Comparison of ENCODE assay signal across 8 cellular contexts in genomic region chr19:2782357-2782935, GRCh38. TPM values are rescaled to one million over a fixed set of nuclear protein-coding genes. Genes with fewer than 3 reads are reported as not detected.
DNase-seq lines count a peak whose midpoint lies in the region; ATAC-seq and TF ChIP-seq lines count a peak whose summit lies in the region.

No MANE protein-coding gene starts in this region.

- H3K36me3 ChIP-seq in iPS-15b (ENCODE audit: control insufficient read depth, insufficient read depth, low read length) = peaks cover 5% of the 10 kb centered on the region

- no peak for TF ChIP-seq CTCF in omental fat pad (IDR thresholded peaks at IDR 0.05)

- no peaks in the 10 kb centered on the region for H3K4me1 ChIP-seq in iPS-15b (ENCODE audit: control insufficient read depth, insufficient read depth, low read length)

- H3K9ac ChIP-seq in iPS-15b (ENCODE audit: low read depth, low read length) = peak overlapping the region; percentile 94

- CTCF ChIA-PET in activated CD8-positive, alpha-beta memory T cell treated with anti-CD3 and anti-CD28 coated beads, Interleukin-2, amount 10 ng/mL, durations not matched to agents 7 days and 5 days (lab: Charles Lee) = interaction anchor here (0.9 to 1.7 kb wide), 4 partner anchors 15 to 168 kb away, joined by 3 to 4 read pairs (median 4); no protein-coding TSS in a partner anchor

- H3K4me3 ChIP-seq in iPS-15b (ENCODE audit: low read depth, low read length) = peak overlapping the region; percentile 94

- H3K27me3 Mint-ChIP-seq in activated CD8-positive, alpha-beta memory T cell treated with anti-CD3 and anti-CD28 coated beads, Interleukin-2, amount 10 ng/mL, durations not matched to agents 7 days and 5 days = no peaks in the 10 kb centered on the region
- H3K27me3 Mint-ChIP-seq in stimulated activated naive CD8-positive, alpha-beta T cell treated with anti-CD3 and anti-CD28 coated beads, Interleukin-15, Interleukin-2, amounts not matched to agents 100 ng/mL and 50 ng/mL, for 24 hours = no peaks in the 10 kb centered on the region

- peak overlapping the region; percentile 92 for H3K27ac Mint-ChIP-seq in activated CD8-positive, alpha-beta memory T cell treated with anti-CD3 and anti-CD28 coated beads, Interleukin-2, amount 10 ng/mL, durations not matched to agents 7 days and 5 days
- peak overlapping the region; percentile 97 for H3K27ac Mint-ChIP-seq in stimulated activated naive CD8-positive, alpha-beta T cell treated with anti-CD3 and anti-CD28 coated beads, Interleukin-15, Interleukin-2, amounts not matched to agents 100 ng/mL and 50 ng/mL, for 24 hours

- peaks cover 55% of the 10 kb centered on the region for H3K4me1 Mint-ChIP-seq in activated CD8-positive, alpha-beta memory T cell treated with anti-CD3 and anti-CD28 coated beads, Interleukin-2, amount 10 ng/mL, durations not matched to agents 7 days and 5 days
- H3K4me1 Mint-ChIP-seq in stimulated activated naive CD8-positive, alpha-beta T cell treated with anti-CD3 and anti-CD28 coated beads, Interleukin-15, Interleukin-2, amounts not matched to agents 100 ng/mL and 50 ng/mL, for 24 hours (ENCODE audit: low read depth) = peaks cover 61% of the 10 kb centered on the region

- peak overlapping the region; percentile 88 for H3K4me3 Mint-ChIP-seq in activated CD8-positive, alpha-beta memory T cell treated with anti-CD3 and anti-CD28 coated beads, Interleukin-2, amount 10 ng/mL, durations not matched to agents 7 days and 5 days
- H3K4me3 Mint-ChIP-seq in stimulated activated naive CD8-positive, alpha-beta T cell treated with anti-CD3 and anti-CD28 coated beads, Interleukin-15, Interleukin-2, amounts not matched to agents 100 ng/mL and 50 ng/mL, for 24 hours = peak overlapping the region; percentile 94

- DNase-seq in NCI-H2227 (lab: John Stamatoyannopoulos, UW; ENCODE audit: unreplicated experiment) = peak; percentile 10
- DNase-seq in NCI-H2227 treated with DMSO at 0.1 percent for 48 hours (lab: John Stamatoyannopoulos, UW) = no peak
- no peak for DNase-seq in activated CD8-positive, alpha-beta memory T cell treated with anti-CD3 and anti-CD28 coated beads, Interleukin-2, amount 10 ng/mL, durations not matched to agents 7 days and 5 days
- no peak for DNase-seq in omental fat pad (ENCODE audit: low spot score)

- H3K9me3 ChIP-seq in iPS-15b (ENCODE audit: control insufficient read depth, insufficient read depth, low read length) = no peaks in the 10 kb centered on the region

- no peaks in the 10 kb centered on the region for H3K27me3 ChIP-seq in iPS-15b (ENCODE audit: control insufficient read depth, insufficient read depth, low read length)

- peaks cover 11% of the 10 kb centered on the region for H3K36me3 Mint-ChIP-seq in activated CD8-positive, alpha-beta memory T cell treated with anti-CD3 and anti-CD28 coated beads, Interleukin-2, amount 10 ng/mL, durations not matched to agents 7 days and 5 days
- peaks cover 26% of the 10 kb centered on the region for H3K36me3 Mint-ChIP-seq in stimulated activated naive CD8-positive, alpha-beta T cell treated with anti-CD3 and anti-CD28 coated beads, Interleukin-15, Interleukin-2, amounts not matched to agents 100 ng/mL and 50 ng/mL, for 24 hours (ENCODE audit: low read depth)

- no peaks in the 10 kb centered on the region for H3K9me3 Mint-ChIP-seq in activated CD8-positive, alpha-beta memory T cell treated with anti-CD3 and anti-CD28 coated beads, Interleukin-2, amount 10 ng/mL, durations not matched to agents 7 days and 5 days (ENCODE audit: low read depth)
- no peaks in the 10 kb centered on the region for H3K9me3 Mint-ChIP-seq in stimulated activated naive CD8-positive, alpha-beta T cell treated with anti-CD3 and anti-CD28 coated beads, Interleukin-15, Interleukin-2, amounts not matched to agents 100 ng/mL and 50 ng/mL, for 24 hours

- no peak for ATAC-seq in activated CD8-positive, alpha-beta memory T cell treated with anti-CD3 and anti-CD28 coated beads, Interleukin-2, amount 10 ng/mL, durations not matched to agents 7 days and 5 days
- ATAC-seq in HG02571 (IDR thresholded peaks at IDR 0.05; ENCODE audit: unreplicated experiment) (no peak), omental fat pad (ENCODE audit: low FRiP score) (no peak), HG02885 (IDR thresholded peaks at IDR 0.05; ENCODE audit: poor library complexity, unreplicated experiment) (no peak)

RNA-seq across cellular contexts. Expression of gene SGTA, which starts 0.6 kb away (rescaled TPM):
- 10 to 100 TPM; 49.3 to 58.6 TPM for total RNA-seq in activated CD8-positive, alpha-beta memory T cell treated with anti-CD3 and anti-CD28 coated beads, Interleukin-2, amount 10 ng/mL, durations not matched to agents 7 days and 5 days
- 10 to 100 TPM; 32.7 to 50.4 (median 36.7) TPM for total RNA-seq in omental fat pad

RNA-seq across cellular contexts. Expression of gene THOP1, which starts 2.9 kb away (rescaled TPM):
- 100 to 1,000 TPM; 138 to 139 TPM for total RNA-seq in activated CD8-positive, alpha-beta memory T cell treated with anti-CD3 and anti-CD28 coated beads, Interleukin-2, amount 10 ng/mL, durations not matched to agents 7 days and 5 days
- total RNA-seq in omental fat pad = 10 to 100 TPM; 27.4 to 50.2 (median 31.9) TPM

RNA-seq across cellular contexts. Expression of gene ZNF554, which starts 37.2 kb away (rescaled TPM):
- total RNA-seq in activated CD8-positive, alpha-beta memory T cell treated with anti-CD3 and anti-CD28 coated beads, Interleukin-2, amount 10 ng/mL, durations not matched to agents 7 days and 5 days = 1 to 10 TPM; 1.1 to 1.6 TPM
- 1 to 10 TPM in 3 of 4 donors, under 1 TPM in 1; 0.84 to 4.0 (median 3.1) TPM for total RNA-seq in omental fat pad

RNA-seq across cellular contexts. Expression of gene SLC39A3, which starts 42.6 kb away (rescaled TPM):
- 10 to 100 TPM; 36.9 to 41.3 TPM for total RNA-seq in activated CD8-positive, alpha-beta memory T cell treated with anti-CD3 and anti-CD28 coated beads, Interleukin-2, amount 10 ng/mL, durations not matched to agents 7 days and 5 days
- total RNA-seq in omental fat pad = 10 to 100 TPM; 26.0 to 38.0 (median 28.6) TPM

RNA-seq across cellular contexts. Expression of gene ZNF555, which starts 58.8 kb away (rescaled TPM):
- total RNA-seq in activated CD8-positive, alpha-beta memory T cell treated with anti-CD3 and anti-CD28 coated beads, Interleukin-2, amount 10 ng/mL, durations not matched to agents 7 days and 5 days = 1 to 10 TPM; 2.5 to 3.1 TPM
- 1 to 10 TPM; 3.9 to 7.3 (median 4.8) TPM for total RNA-seq in omental fat pad
